8 cellular contexts compared by ENCODE assay signal in genomic region chr6:125346143-125346925, GRCh38. TPM values are rescaled to one million over a fixed set of nuclear protein-coding genes. Genes with fewer than 3 reads are reported as not detected.
DNase-seq lines count a peak whose midpoint lies in the region; ATAC-seq and FAIRE-seq lines count a peak whose summit lies in the region.

No MANE protein-coding gene starts in this region.

- no peak for DNase-seq in GM18507 (ENCODE audit: extremely low spot score, insufficient read length, low read depth)
- peak; percentile 49 for DNase-seq in NAMALWA (ENCODE audit: low spot score)
- peak; percentile 63 for DNase-seq in left kidney (ENCODE audit: low read depth, low spot score)
- no peak for DNase-seq in NCI-H2107 (lab: John Stamatoyannopoulos, UW)
- DNase-seq in posterior vena cava (ENCODE audit: low spot score), result no peak
- no peak for DNase-seq in kidney glomerular epithelial cell (lab: John Stamatoyannopoulos, UW)
- no peak for DNase-seq in NCI-H2196 (lab: John Stamatoyannopoulos, UW; ENCODE audit: unreplicated experiment)

- intact Hi-C loops in posterior vena cava (cut with DNase I), result no loop called here

- ATAC-seq in GM21786 (IDR thresholded peaks at IDR 0.05; ENCODE audit: unreplicated experiment), result peak; percentile 48

- FAIRE-seq in GM18507 (lab: Jason Lieb, UNC), result peak; percentile 67

RNA-seq across cellular contexts. Expression of gene HDDC2, which starts 44.6 kb away (rescaled TPM):
- 10 to 100 TPM; 47.8 to 53.2 TPM for total RNA-seq in posterior vena cava

Comparison
In these comparisons a context has a peak if more than half of its experiments do, and no peak if none do; other contexts are left out.
1. DNase-seq: peak in NAMALWA (single experiment) and left kidney (single experiment); none in GM18507 (single experiment), NCI-H2107 (single experiment), posterior vena cava (single experiment), kidney glomerular epithelial cell (single experiment) and NCI-H2196 (single experiment).